Comparison of ENCODE assay signal across 16 cellular contexts in genomic region chr1:32056598-32056997, GRCh38. TPM values are rescaled to one million over a fixed set of nuclear protein-coding genes. Genes with fewer than 3 reads are reported as not detected.
A peak's percentile ranks its signal among the peaks of the same experiment; 100 is the strongest.
DNase-seq lines count a peak whose midpoint lies in the region; ATAC-seq and TF ChIP-seq lines count a peak whose summit lies in the region.
"Had no signal": no experiment of that assay in that cellular context is flagged by ENCODE, and none has a peak within 500 bp of the region (broad histone marks: within the 10 kb centered on the region; RNA-seq: fewer than 3 reads in every experiment).

No MANE protein-coding gene starts in this region.

- H3K36me3 Mint-ChIP-seq in activated naive CD8-positive, alpha-beta T cell, result no peaks in the 10 kb centered on the region
- peaks cover 11% of the 10 kb centered on the region for H3K36me3 Mint-ChIP-seq in activated naive CD8-positive, alpha-beta T cell treated with anti-CD3 and anti-CD28 coated beads for 36 hours
- H3K36me3 Mint-ChIP-seq in immature natural killer cell (peaks cover 8 to 24% (median 14%) of the 10 kb centered on the region in 3 donors), type B pancreatic cell (peaks cover 40% of the 10 kb centered on the region)
- peaks cover 75% of the 10 kb centered on the region for H3K36me3 Mint-ChIP-seq in activated T-helper 2 cell treated with anti-CD3 and anti-CD28 coated beads, Interferon-gamma antibody, Interleukin-2, Interleukin-4, amounts not matched to agents 10 μg/mL and 5 μg/mL and 100 μg/mL, durations not matched to agents 14 hours and 24 hours and 36 hours (ENCODE audit: low read depth)

- H3K4me3 ChIP-seq in SK-N-MC, result no peak overlapping the region
- H3K4me3 ChIP-seq: A549; BLaER1 treated with 17β-estradiol and CSF1 and Interleukin-3, amounts not matched to agents 10 nM and 100 nM had no signal

- intact Hi-C loops in activated T-helper 2 cell treated with anti-CD3 and anti-CD28 coated beads, Interferon-gamma antibody, Interleukin-2, Interleukin-4, amounts not matched to agents 10 μg/mL and 5 μg/mL and 100 μg/mL, durations not matched to agents 14 hours and 24 hours and 36 hours (cut with micrococcal nuclease), result no loop called here

- no peaks in the 10 kb centered on the region for H3K9me3 Mint-ChIP-seq in activated naive CD8-positive, alpha-beta T cell (ENCODE audit: low read depth)
- no peaks in the 10 kb centered on the region for H3K9me3 Mint-ChIP-seq in activated naive CD8-positive, alpha-beta T cell treated with anti-CD3 and anti-CD28 coated beads for 36 hours
- H3K9me3 Mint-ChIP-seq in immature natural killer cell (no peaks in the 10 kb centered on the region), type B pancreatic cell (no peaks in the 10 kb centered on the region)
- no peaks in the 10 kb centered on the region for H3K9me3 Mint-ChIP-seq in activated T-helper 2 cell treated with anti-CD3 and anti-CD28 coated beads, Interferon-gamma antibody, Interleukin-2, Interleukin-4, amounts not matched to agents 10 μg/mL and 5 μg/mL and 100 μg/mL, durations not matched to agents 14 hours and 24 hours and 36 hours

- no peaks in the 10 kb centered on the region for H3K9me3 ChIP-seq in SK-N-MC (ENCODE audit: low read depth, low read length)
- H3K9me3 ChIP-seq: A549; BLaER1 treated with 17β-estradiol and CSF1 and Interleukin-3, amounts not matched to agents 10 nM and 100 nM had no signal

- DNase-seq in activated naive CD8-positive, alpha-beta T cell treated with anti-CD3 and anti-CD28 coated beads for 36 hours, result no peak
- DNase-seq in SK-N-MC (ENCODE audit: low read depth, low spot score), result no peak
- DNase-seq in immature natural killer cell, result no peak
- DNase-seq in activated T-helper 2 cell treated with anti-CD3 and anti-CD28 coated beads, Interferon-gamma antibody, Interleukin-2, Interleukin-4, amounts not matched to agents 10 μg/mL and 5 μg/mL and 100 μg/mL, durations not matched to agents 14 hours and 24 hours and 36 hours (ENCODE audit: low spot score), result no peak
- no peak for DNase-seq in type B pancreatic cell (ENCODE audit: extremely low spot score, unreplicated experiment)
- DNase-seq: KBM-7, NCI-H1105 treated with DMSO at 0.1 percent for 48 hours, NCI-H1694, NCI-H2227 treated with DMSO at 0.1 percent for 48 hours, NCI-H510A treated with DMSO at 0.1 percent for 48 hours, NCI-H774 had no signal

- no peaks in the 10 kb centered on the region for H3K27me3 Mint-ChIP-seq in activated naive CD8-positive, alpha-beta T cell
- H3K27me3 Mint-ChIP-seq in activated naive CD8-positive, alpha-beta T cell treated with anti-CD3 and anti-CD28 coated beads for 36 hours, result no peaks in the 10 kb centered on the region
- H3K27me3 Mint-ChIP-seq in immature natural killer cell (ENCODE audit: low read depth in 3 of 3) (no peaks in the 10 kb centered on the region), type B pancreatic cell (no peaks in the 10 kb centered on the region)
- no peaks in the 10 kb centered on the region for H3K27me3 Mint-ChIP-seq in activated T-helper 2 cell treated with anti-CD3 and anti-CD28 coated beads, Interferon-gamma antibody, Interleukin-2, Interleukin-4, amounts not matched to agents 10 μg/mL and 5 μg/mL and 100 μg/mL, durations not matched to agents 14 hours and 24 hours and 36 hours (ENCODE audit: low read depth)

- peak overlapping the region; percentile 60; the same call in 1 of the 2 replicates for H3K27ac ChIP-seq in SK-N-MC
- H3K27ac ChIP-seq: A549 had no signal

- no peak for TF ChIP-seq CTCF in type B pancreatic cell (conservative IDR thresholded peaks at IDR 0.05)

- no peak overlapping the region for H3K9ac ChIP-seq in SK-N-MC (ENCODE audit: insufficient read length)

- H3K27ac Mint-ChIP-seq in activated naive CD8-positive, alpha-beta T cell, result peak overlapping the region; percentile 46
- no peak overlapping the region for H3K27ac Mint-ChIP-seq in activated naive CD8-positive, alpha-beta T cell treated with anti-CD3 and anti-CD28 coated beads for 36 hours
- H3K27ac Mint-ChIP-seq in immature natural killer cell, result peak overlapping the region in 5 of 6 donors; percentile 29 to 82 (median 53)
- no peak overlapping the region for H3K27ac Mint-ChIP-seq in activated T-helper 2 cell treated with anti-CD3 and anti-CD28 coated beads, Interferon-gamma antibody, Interleukin-2, Interleukin-4, amounts not matched to agents 10 μg/mL and 5 μg/mL and 100 μg/mL, durations not matched to agents 14 hours and 24 hours and 36 hours
- H3K27ac Mint-ChIP-seq in type B pancreatic cell, result no peak overlapping the region

- H3K36me3 ChIP-seq in SK-N-MC (ENCODE audit: insufficient read depth, low read length), result peaks cover 94% of the 10 kb centered on the region

- H3K4me3 Mint-ChIP-seq in activated naive CD8-positive, alpha-beta T cell, result no peak overlapping the region
- H3K4me3 Mint-ChIP-seq in activated naive CD8-positive, alpha-beta T cell treated with anti-CD3 and anti-CD28 coated beads for 36 hours, result no peak overlapping the region
- H3K4me3 Mint-ChIP-seq in immature natural killer cell (no peak overlapping the region), type B pancreatic cell (no peak overlapping the region)
- H3K4me3 Mint-ChIP-seq in activated T-helper 2 cell treated with anti-CD3 and anti-CD28 coated beads, Interferon-gamma antibody, Interleukin-2, Interleukin-4, amounts not matched to agents 10 μg/mL and 5 μg/mL and 100 μg/mL, durations not matched to agents 14 hours and 24 hours and 36 hours (ENCODE audit: low read depth), result no peak overlapping the region

- no peaks in the 10 kb centered on the region for H3K4me1 Mint-ChIP-seq in activated naive CD8-positive, alpha-beta T cell (ENCODE audit: low read depth)
- H3K4me1 Mint-ChIP-seq in activated naive CD8-positive, alpha-beta T cell treated with anti-CD3 and anti-CD28 coated beads for 36 hours, result peaks cover 2% of the 10 kb centered on the region
- H3K4me1 Mint-ChIP-seq in immature natural killer cell (peaks cover 2 to 6% of the 10 kb centered on the region in 2 donors), type B pancreatic cell (ENCODE audit: unreplicated experiment) (peaks cover 15% of the 10 kb centered on the region)
- H3K4me1 Mint-ChIP-seq in activated T-helper 2 cell treated with anti-CD3 and anti-CD28 coated beads, Interferon-gamma antibody, Interleukin-2, Interleukin-4, amounts not matched to agents 10 μg/mL and 5 μg/mL and 100 μg/mL, durations not matched to agents 14 hours and 24 hours and 36 hours (ENCODE audit: low read depth), result peaks cover 1% of the 10 kb centered on the region

- no peak for ATAC-seq in HG02840 (IDR thresholded peaks at IDR 0.05; ENCODE audit: low FRiP score, unreplicated experiment)
- ATAC-seq: A549, Right ventricle myocardium inferior had no signal

RNA-seq across cellular contexts. Expression of gene TMEM39B, which starts 16.1 kb away (rescaled TPM):
- total RNA-seq in activated naive CD8-positive, alpha-beta T cell treated with anti-CD3 and anti-CD28 coated beads for 36 hours, result 10 to 100 TPM; 24.0 to 25.2 TPM
- polyA plus RNA-seq in immature natural killer cell, result 1 to 10 TPM in 2 of 3 donors, under 1 TPM in 1; 0.94 to 2.3 (median 2.0) TPM
- total RNA-seq in activated T-helper 2 cell treated with anti-CD3 and anti-CD28 coated beads, Interferon-gamma antibody, Interleukin-2, Interleukin-4, amounts not matched to agents 10 μg/mL and 5 μg/mL and 100 μg/mL, durations not matched to agents 14 hours and 24 hours and 36 hours, result 32.5 and 34.5 TPM in 2 replicates
- 17.2 and 23.3 TPM in 2 replicates for total RNA-seq in type B pancreatic cell (ENCODE audit: low replicate concordance)

RNA-seq across cellular contexts. Expression of gene KHDRBS1, which starts 42.9 kb away (rescaled TPM):
- total RNA-seq in activated naive CD8-positive, alpha-beta T cell treated with anti-CD3 and anti-CD28 coated beads for 36 hours, result 100 to 1,000 TPM; 221 to 222 TPM
- polyA plus RNA-seq in immature natural killer cell, result 100 to 1,000 TPM in 1 of 3 donors, 10 to 100 TPM in 2; 74.0 to 121 (median 86.1) TPM
- 177 and 178 TPM in 2 replicates for total RNA-seq in activated T-helper 2 cell treated with anti-CD3 and anti-CD28 coated beads, Interferon-gamma antibody, Interleukin-2, Interleukin-4, amounts not matched to agents 10 μg/mL and 5 μg/mL and 100 μg/mL, durations not matched to agents 14 hours and 24 hours and 36 hours
- total RNA-seq in type B pancreatic cell (ENCODE audit: low replicate concordance), result 136 and 202 TPM in 2 replicates

RNA-seq across cellular contexts. Expression of gene KPNA6, which starts 51.3 kb away (rescaled TPM):
- 10 to 100 TPM; 85.3 to 88.3 TPM for total RNA-seq in activated naive CD8-positive, alpha-beta T cell treated with anti-CD3 and anti-CD28 coated beads for 36 hours
- 10 to 100 TPM; 20.7 to 36.8 (median 21.2) TPM for polyA plus RNA-seq in immature natural killer cell
- total RNA-seq in activated T-helper 2 cell treated with anti-CD3 and anti-CD28 coated beads, Interferon-gamma antibody, Interleukin-2, Interleukin-4, amounts not matched to agents 10 μg/mL and 5 μg/mL and 100 μg/mL, durations not matched to agents 14 hours and 24 hours and 36 hours, result 81.2 and 84.0 TPM in 2 replicates
- 76.2 and 85.1 TPM in 2 replicates for total RNA-seq in type B pancreatic cell (ENCODE audit: low replicate concordance)

Comparison
In these comparisons a context has a peak if more than half of its experiments do, and no peak if none do; other contexts are left out.
1. H3K27ac Mint-ChIP-seq: peak in activated naive CD8-positive, alpha-beta T cell (single experiment) and immature natural killer cell (5 of 6); none in activated naive CD8-positive, alpha-beta T cell treated with anti-CD3 and anti-CD28 coated beads for 36 hours (single experiment), activated T-helper 2 cell treated with anti-CD3 and anti-CD28 coated beads, Interferon-gamma antibody, Interleukin-2, Interleukin-4, amounts not matched to agents 10 μg/mL and 5 μg/mL and 100 μg/mL, durations not matched to agents 14 hours and 24 hours and 36 hours (single experiment) and type B pancreatic cell (single experiment).